Comparison of ENCODE assay signal across 13 cellular contexts in genomic region chr6:122393339-122393896, GRCh38. TPM values are rescaled to one million over a fixed set of nuclear protein-coding genes. Genes with fewer than 3 reads are reported as not detected.
DNase-seq lines count a peak whose midpoint lies in the region; ATAC-seq, FAIRE-seq and TF ChIP-seq lines count a peak whose summit lies in the region.
"Had no signal": no experiment of that assay in that cellular context is flagged by ENCODE, and none has a peak within 500 bp of the region (broad histone marks: within the 10 kb centered on the region; RNA-seq: fewer than 3 reads in every experiment).

No MANE protein-coding gene starts in this region.

- H3K27me3 ChIP-seq in esophagus muscularis mucosa, result no peaks in the 10 kb centered on the region
- H3K27me3 ChIP-seq: SJSA1, tibial artery had no signal

- no peak for TF ChIP-seq EP300 in esophagus muscularis mucosa (IDR thresholded peaks at IDR 0.05)

- H3K9ac ChIP-seq in kidney (ENCODE audit: low read length in 2 of 2), result no peak overlapping the region

- no peak for TF ChIP-seq POLR2A in esophagus muscularis mucosa (IDR thresholded peaks at IDR 0.05; ENCODE audit: low read depth)

- TF ChIP-seq CTCF in kidney (IDR thresholded peaks at IDR 0.05; ENCODE audit: borderline replicate concordance, extremely low read depth, insufficient read depth), result no peak
- no peak for TF ChIP-seq CTCF in omental fat pad (IDR thresholded peaks at IDR 0.05)
- no peak for TF ChIP-seq CTCF in esophagus muscularis mucosa (IDR thresholded peaks at IDR 0.05)

- H3K4me1 ChIP-seq in kidney (ENCODE audit: control insufficient read depth in 1 of 2, insufficient read depth in 1 of 2, low read depth in 1 of 2, low read length in 2 of 2) (no peaks in the 10 kb centered on the region), esophagus muscularis mucosa (peaks cover 0 to 41% (median 33%) of the 10 kb centered on the region in 4 donors)
- H3K4me1 ChIP-seq: tibial artery had no signal

- H3K9me3 ChIP-seq in kidney (ENCODE audit: control insufficient read depth in 1 of 2, low read length in 2 of 2) (no peaks in the 10 kb centered on the region), esophagus muscularis mucosa (no peaks in the 10 kb centered on the region)
- H3K9me3 ChIP-seq: SJSA1, tibial artery had no signal

- peak; percentile 82 for ATAC-seq in GM18520 (IDR thresholded peaks at IDR 0.05; ENCODE audit: unreplicated experiment)
- ATAC-seq in GM19463 (IDR thresholded peaks at IDR 0.05; ENCODE audit: unreplicated experiment), result peak; percentile 74
- peak; percentile 56 for ATAC-seq in HG02938 (IDR thresholded peaks at IDR 0.05; ENCODE audit: unreplicated experiment)
- ATAC-seq in omental fat pad (ENCODE audit: low FRiP score), result no peak
- ATAC-seq: naive thymus-derived CD8-positive, alpha-beta T cell had no signal

- intact Hi-C loops in kidney (cut with DNase I), result no loop called here
- intact Hi-C loops in esophagus muscularis mucosa (cut with DNase I), result no loop called here

- H3K4me3 ChIP-seq in kidney (ENCODE audit: low read length in 2 of 2) (no peak overlapping the region), esophagus muscularis mucosa (no peak overlapping the region)
- H3K4me3 ChIP-seq: SJSA1, tibial artery had no signal

- no peak for FAIRE-seq in kidney (lab: Jason Lieb, UNC)

- H3K36me3 ChIP-seq in kidney (ENCODE audit: control insufficient read depth in 1 of 2, insufficient read depth in 2 of 2, low read length in 2 of 2) (no peaks in the 10 kb centered on the region), esophagus muscularis mucosa (no peaks in the 10 kb centered on the region)
- H3K36me3 ChIP-seq: SJSA1, tibial artery had no signal

- H3K27ac ChIP-seq in kidney (ENCODE audit: low read depth in 2 of 2, low read length in 2 of 2) (no peak overlapping the region), esophagus muscularis mucosa (replicated peaks in 1 of 4) (peak overlapping the region in 2 of 4 donors; percentile 39 to 47)
- H3K27ac ChIP-seq: SJSA1, tibial artery had no signal

- WGBS in esophagus muscularis mucosa, result 74% methylated on average over 8 of the region's 8 CpGs

- DNase-seq in ecto neural progenitor cell (ENCODE audit: low spot score) (peak; percentile 50), NCI-H1694 treated with DMSO at 0.1 percent for 48 hours (lab: John Stamatoyannopoulos, UW) (no peak), kidney (no peak), omental fat pad (ENCODE audit: low spot score) (no peak), esophagus muscularis mucosa (ENCODE audit: extremely low spot score) (no peak)
- DNase-seq: H9; left cardiac atrium; naive thymus-derived CD8-positive, alpha-beta T cell; tibial artery had no signal

RNA-seq across cellular contexts. Expression of gene HSF2, which starts 6.0 kb away (rescaled TPM):
- total RNA-seq in kidney (9.5 TPM), omental fat pad (10 to 100 TPM in 3 of 4 donors, 1 to 10 TPM in 1; 8.9 to 19.5 (median 13.5) TPM), esophagus muscularis mucosa (10 to 100 TPM; 26.8 to 29.9 (median 28.4) TPM)
- 7.8 TPM for polyA plus RNA-seq in kidney (ENCODE audit: insufficient read depth, low read depth, low replicate concordance)
